18 cellular contexts compared by ENCODE assay signal in genomic region chr12:51242150-51242549, GRCh38. TPM values are rescaled to one million over a fixed set of nuclear protein-coding genes. Genes with fewer than 3 reads are reported as not detected.
DNase-seq lines count a peak whose midpoint lies in the region; ATAC-seq, FAIRE-seq and TF ChIP-seq lines count a peak whose summit lies in the region.
"Had no signal": no experiment of that assay in that cellular context is flagged by ENCODE, and none has a peak within 500 bp of the region (broad histone marks: within the 10 kb centered on the region; RNA-seq: fewer than 3 reads in every experiment).

No MANE protein-coding gene starts in this region.

- H4K5ac ChIP-seq in H1 (ENCODE audit: insufficient read length, low read depth, low read length) = no peak overlapping the region

- H3K27ac ChIP-seq in OCI-LY3 (ENCODE audit: low read length) (peak overlapping the region; percentile 53; the same call in 1 of the 2 replicates), H1 (ENCODE audit: low read depth, low read length) (no peak overlapping the region)
- H3K27ac ChIP-seq: foreskin keratinocyte had no signal

- no peak overlapping the region for H2BK20ac ChIP-seq in H1 (ENCODE audit: low read length)

- H2AFZ ChIP-seq in OCI-LY3 (ENCODE audit: low read depth, low read length) = no peak overlapping the region
- H2AFZ ChIP-seq in H1 (ENCODE audit: low read length) = no peak overlapping the region

- H4K91ac ChIP-seq in H1 (replicated peaks; ENCODE audit: insufficient read length, low read length) = no peak overlapping the region

- H3K4me3 ChIP-seq in OCI-LY3 (ENCODE audit: low read length) (no peak overlapping the region), H1 (ENCODE audit: extremely low read depth in 1 of 4, insufficient read depth in 2 of 4, low read depth in 3 of 4, low read length in 4 of 4) (no peak overlapping the region)
- H3K4me3 ChIP-seq: breast epithelium had no signal

- CTCF ChIA-PET in activated naive CD4-positive, alpha-beta T cell treated with anti-CD3 and anti-CD28 coated beads for 36 hours (lab: Charles Lee) = interaction anchor here (1.1 kb wide), 1 partner anchor 10 kb away, joined by 3 read pairs; no protein-coding TSS in a partner anchor
- CTCF ChIA-PET in H1 (lab: Charles Lee; ENCODE audit: partially characterized antibody) = interaction anchor here (1.8 to 2.4 kb wide), 2 partner anchors 11 to 99 kb away, joined by 5 to 12 read pairs; no protein-coding TSS in a partner anchor

- H3K9me3 ChIP-seq in OCI-LY3 (ENCODE audit: insufficient read depth, low read length) = no peaks in the 10 kb centered on the region
- no peaks in the 10 kb centered on the region for H3K9me3 ChIP-seq in H1 (ENCODE audit: insufficient read depth in 2 of 2, low read depth in 1 of 2, low read length in 1 of 2)
- H3K9me3 ChIP-seq: breast epithelium had no signal

- no peak overlapping the region for H3K14ac ChIP-seq in H1 (ENCODE audit: insufficient read length)

- H2BK5ac ChIP-seq in H1 (ENCODE audit: low read depth, low read length) = 0 out of 2 replicates have a peak overlapping the region, but pooled peaks have one; percentile 46

- H4K20me1 ChIP-seq in OCI-LY3 (ENCODE audit: insufficient read depth, low read length) (0 out of 2 replicates have a peak, but pooled peaks cover 4% of the 10 kb centered on the region), H1 (replicated peaks in 1 of 2; ENCODE audit: control insufficient read depth in 1 of 2, insufficient read depth in 2 of 2, low read length in 2 of 2) (peaks cover 0 to 2% of the 10 kb centered on the region in 2 experiments)

- intact Hi-C loops in activated naive CD4-positive, alpha-beta T cell treated with anti-CD3 and anti-CD28 coated beads for 36 hours (cut with micrococcal nuclease) = no loop called here

- TF ChIP-seq POLR2A in H1 (IDR thresholded peaks at IDR 0.05; ENCODE audit: control extremely low read depth in 1 of 2, low read depth in 2 of 2, low read length in 2 of 2) = no peak

- peak overlapping the region; percentile 75 for H3K27ac Mint-ChIP-seq in activated naive CD4-positive, alpha-beta T cell treated with anti-CD3 and anti-CD28 coated beads, Interleukin-2, amount 50 U/mL, for 24 hours
- H3K27ac Mint-ChIP-seq in activated naive CD4-positive, alpha-beta T cell treated with anti-CD3 and anti-CD28 coated beads for 36 hours = no peak overlapping the region
- peak overlapping the region; percentile 75 for H3K27ac Mint-ChIP-seq in stimulated activated naive B cell treated with anti-CD40 and anti-IgM and Interleukin-4, amounts not matched to agents 10 μg/mL and 1 μg/mL and 100 μg/mL, for 72 hours

- H3K4me2 ChIP-seq in OCI-LY3 (ENCODE audit: low read length) = peak overlapping the region; percentile 17; the same call in 1 of the 2 replicates
- H3K4me2 ChIP-seq in H1 (ENCODE audit: insufficient read depth in 1 of 2, low read depth in 2 of 2, low read length in 2 of 2) = no peak overlapping the region

- H3K4me3 Mint-ChIP-seq in activated naive CD4-positive, alpha-beta T cell treated with anti-CD3 and anti-CD28 coated beads, Interleukin-2, amount 50 U/mL, for 24 hours = peak overlapping the region; percentile 59
- H3K4me3 Mint-ChIP-seq in activated naive CD4-positive, alpha-beta T cell treated with anti-CD3 and anti-CD28 coated beads for 36 hours = no peak overlapping the region
- H3K4me3 Mint-ChIP-seq in stimulated activated naive B cell treated with anti-CD40 and anti-IgM and Interleukin-4, amounts not matched to agents 10 μg/mL and 1 μg/mL and 100 μg/mL, for 72 hours = no peak overlapping the region

- H2AK5ac ChIP-seq in H1 (ENCODE audit: low read depth, low read length) = no peak overlapping the region

- H2BK120ac ChIP-seq in H1 (replicated peaks; ENCODE audit: low read depth, low read length) = no peak overlapping the region

- no peak overlapping the region for H2BK12ac ChIP-seq in H1 (ENCODE audit: low read depth, low read length)

- WGBS in H1 (ENCODE audit: extremely low coverage in 1 of 2, insufficient coverage in 1 of 2, insufficient read length in 1 of 2, insufficient replicate concordance in 2 of 2, low coverage in 1 of 2, low lambda C conversion rate in 2 of 2, missing lambda C conversion rate in 1 of 2), 2 experiments = 86% methylated on average over 7 of the region's 7 CpGs; no CpG with 5 or more reads in 1 of the 2 experiments

- no peaks in the 10 kb centered on the region for H3K27me3 ChIP-seq in OCI-LY3 (ENCODE audit: low read depth, low read length)
- H3K27me3 ChIP-seq in H1 (replicated peaks in 1 of 4; ENCODE audit: control insufficient read depth in 3 of 4, extremely low read depth in 1 of 4, insufficient read depth in 3 of 4, low read length in 3 of 4) = no peaks in the 10 kb centered on the region
- H3K27me3 ChIP-seq: breast epithelium, foreskin keratinocyte had no signal

- no peak overlapping the region for H3K4ac ChIP-seq in H1 (replicated peaks; ENCODE audit: insufficient read length, low read depth, low read length)

- in situ Hi-C loops in KBM-7 (cut with MboI; ENCODE audit: low pct_unique_long_range_greater_than_20kb, low sequenced_read_pairs) = no loop called here

- no peak for ATAC-seq in stimulated activated naive B cell treated with anti-CD40 and anti-IgM and Interleukin-4, amounts not matched to agents 10 μg/mL and 1 μg/mL and 100 μg/mL, for 72 hours (replicated peaks)
- ATAC-seq in GM18511 (IDR thresholded peaks at IDR 0.05; ENCODE audit: unreplicated experiment) = no peak
- ATAC-seq: foreskin keratinocyte had no signal

- H3K4me1 ChIP-seq in OCI-LY3 (ENCODE audit: low read length) (peaks cover 36% of the 10 kb centered on the region), H1 (replicated peaks in 1 of 4; ENCODE audit: control insufficient read depth in 3 of 4, insufficient read depth in 4 of 4, low read length in 3 of 4) (peaks cover 0 to 18% (median 5%) of the 10 kb centered on the region in 4 experiments; a peak in 6 of 7 replicates)
- H3K4me1 ChIP-seq: foreskin keratinocyte had no signal

- no peaks in the 10 kb centered on the region for H3K27me3 Mint-ChIP-seq in activated naive CD4-positive, alpha-beta T cell treated with anti-CD3 and anti-CD28 coated beads, Interleukin-2, amount 50 U/mL, for 24 hours
- H3K27me3 Mint-ChIP-seq in activated naive CD4-positive, alpha-beta T cell treated with anti-CD3 and anti-CD28 coated beads for 36 hours (ENCODE audit: low read depth) = no peaks in the 10 kb centered on the region
- no peaks in the 10 kb centered on the region for H3K27me3 Mint-ChIP-seq in stimulated activated naive B cell treated with anti-CD40 and anti-IgM and Interleukin-4, amounts not matched to agents 10 μg/mL and 1 μg/mL and 100 μg/mL, for 72 hours
- H3K27me3 Mint-ChIP-seq: memory B cell had no signal

- H3K36me3 ChIP-seq in OCI-LY3 (replicated peaks; ENCODE audit: low read depth, low read length) = peaks cover 45% of the 10 kb centered on the region
- H3K36me3 ChIP-seq in H1 (ENCODE audit: control insufficient read depth in 2 of 4, insufficient read depth in 4 of 4, low read length in 3 of 4) = peaks cover 17 to 44% (median 27%) of the 10 kb centered on the region in 4 experiments

- H2BK15ac ChIP-seq in H1 (ENCODE audit: low read length) = no peak overlapping the region

- peaks cover 6% of the 10 kb centered on the region; the same call in 1 of the 2 replicates for H3K79me1 ChIP-seq in H1 (ENCODE audit: low read depth, low read length)

- no peak overlapping the region for H3K56ac ChIP-seq in H1 (replicated peaks; ENCODE audit: insufficient read length, low read depth, low read length)

- peaks cover 72% of the 10 kb centered on the region for H3K4me1 Mint-ChIP-seq in activated naive CD4-positive, alpha-beta T cell treated with anti-CD3 and anti-CD28 coated beads, Interleukin-2, amount 50 U/mL, for 24 hours
- peaks cover 63% of the 10 kb centered on the region for H3K4me1 Mint-ChIP-seq in activated naive CD4-positive, alpha-beta T cell treated with anti-CD3 and anti-CD28 coated beads for 36 hours (ENCODE audit: low read depth)
- H3K4me1 Mint-ChIP-seq in stimulated activated naive B cell treated with anti-CD40 and anti-IgM and Interleukin-4, amounts not matched to agents 10 μg/mL and 1 μg/mL and 100 μg/mL, for 72 hours = peaks cover 42 to 66% of the 10 kb centered on the region in 2 donors

- TF ChIP-seq CTCF in OCI-LY3 (IDR thresholded peaks at IDR 0.05; ENCODE audit: low read depth, low read length) = no peak
- no peak for TF ChIP-seq CTCF in H1 (IDR thresholded peaks at IDR 0.05; ENCODE audit: control extremely low read depth in 1 of 3, insufficient read depth in 1 of 3, low read depth in 1 of 3, low read length in 3 of 3)

- peaks cover 8% of the 10 kb centered on the region for H3K23me2 ChIP-seq in H1 (ENCODE audit: low read depth, low read length)

- no peak overlapping the region for H4K8ac ChIP-seq in H1 (ENCODE audit: extremely low read depth, insufficient read depth, low read length)

- H3K23ac ChIP-seq in H1 (ENCODE audit: insufficient read length) = no peak overlapping the region

- no peak for TF ChIP-seq EP300 in H1 (IDR thresholded peaks at IDR 0.05; ENCODE audit: borderline replicate concordance in 1 of 2, low read depth in 2 of 2, low read length in 2 of 2)

- no peak for TF ChIP-seq RAD21 in H1 (IDR thresholded peaks at IDR 0.05 in 1 of 2, conservative IDR thresholded peaks at IDR 0.05 in 1 of 2; ENCODE audit: low read depth in 2 of 2, low read length in 2 of 2)

- FAIRE-seq in H1 (lab: Jason Lieb, UNC) = no peak
- FAIRE-seq: H54, small intestine had no signal

- H3K9ac ChIP-seq in OCI-LY3 (ENCODE audit: low read length) (no peak overlapping the region), H1 (replicated peaks in 1 of 4; ENCODE audit: extremely low read depth in 1 of 4, low read depth in 3 of 4, low read length in 3 of 4) (no peak overlapping the region)

- H3K36me3 Mint-ChIP-seq in activated naive CD4-positive, alpha-beta T cell treated with anti-CD3 and anti-CD28 coated beads, Interleukin-2, amount 50 U/mL, for 24 hours = peaks cover 16% of the 10 kb centered on the region
- peaks cover 44% of the 10 kb centered on the region for H3K36me3 Mint-ChIP-seq in activated naive CD4-positive, alpha-beta T cell treated with anti-CD3 and anti-CD28 coated beads for 36 hours (ENCODE audit: low read depth)
- peaks cover 43 to 52% of the 10 kb centered on the region in 2 donors for H3K36me3 Mint-ChIP-seq in stimulated activated naive B cell treated with anti-CD40 and anti-IgM and Interleukin-4, amounts not matched to agents 10 μg/mL and 1 μg/mL and 100 μg/mL, for 72 hours

- H3K79me2 ChIP-seq in OCI-LY3 (ENCODE audit: low read length) = peaks cover 17% of the 10 kb centered on the region
- peaks cover 0 to 15% of the 10 kb centered on the region in 2 experiments; a peak in 2 of 4 replicates for H3K79me2 ChIP-seq in H1 (ENCODE audit: control insufficient read depth in 1 of 2, insufficient read depth in 2 of 2, low read length in 2 of 2)

- H3K18ac ChIP-seq in H1 (ENCODE audit: extremely low read depth, low read length) = no peak overlapping the region

- no peaks in the 10 kb centered on the region for H3K9me3 Mint-ChIP-seq in activated naive CD4-positive, alpha-beta T cell treated with anti-CD3 and anti-CD28 coated beads, Interleukin-2, amount 50 U/mL, for 24 hours
- no peaks in the 10 kb centered on the region for H3K9me3 Mint-ChIP-seq in activated naive CD4-positive, alpha-beta T cell treated with anti-CD3 and anti-CD28 coated beads for 36 hours
- no peaks in the 10 kb centered on the region for H3K9me3 Mint-ChIP-seq in stimulated activated naive B cell treated with anti-CD40 and anti-IgM and Interleukin-4, amounts not matched to agents 10 μg/mL and 1 μg/mL and 100 μg/mL, for 72 hours
- H3K9me3 Mint-ChIP-seq: memory B cell had no signal

- POLR2A ChIA-PET in H1 (lab: Charles Lee; ENCODE audit: partially characterized antibody) = interaction anchor here (0.8 to 3.1 kb wide), 5 partner anchors 10 to 159 kb away, joined by 3 to 12 read pairs (median 4); partner anchors contain the start of gene CSRNP2

- no peak for DNase-seq in activated naive CD4-positive, alpha-beta T cell treated with anti-CD3 and anti-CD28 coated beads for 36 hours
- DNase-seq in H1 (ENCODE audit: low read depth in 1 of 2, low spot score in 2 of 2) (no peak), KBM-7 (no peak), SHP77 (lab: John Stamatoyannopoulos, UW) (no peak)
- no peak for DNase-seq in stimulated activated naive B cell treated with anti-CD40 and anti-IgM and Interleukin-4, amounts not matched to agents 10 μg/mL and 1 μg/mL and 100 μg/mL, for 72 hours
- DNase-seq: activated naive CD4-positive, alpha-beta T cell; DMS153; effector memory CD4-positive, alpha-beta T cell; foreskin keratinocyte; NCI-H187 treated with DMSO at 0.1 percent for 48 hours; NCI-H69; small intestine had no signal

RNA-seq across cellular contexts. Expression of gene DAZAP2, which starts 3.5 kb away (rescaled TPM):
- 100 to 1,000 TPM; 106 to 107 TPM for total RNA-seq in activated naive CD4-positive, alpha-beta T cell treated with anti-CD3 and anti-CD28 coated beads for 36 hours
- 24.9 and 27.1 TPM in 2 replicates for total RNA-seq in H1 (2021; fragmentation: NEBNext Ultra II Directional; extraction: Animal tissue kit (Norgen Biotek cat#: 25700))
- polyA plus RNA-seq in H1 (2011; rRNA removed) = 64.7 and 77.2 TPM in 2 replicates
- polyA plus RNA-seq in H1 (2011; cell fraction: cytosol; rRNA removed) = 69.2 TPM
- 73.7 TPM for polyA plus RNA-seq in H1 (2011; cell fraction: nucleus; rRNA removed)
- 29.7 to 51.3 TPM (median 45.2 TPM) in 4 replicates for polyA plus RNA-seq in H1 (2012, experiment 1 of 2)
- polyA plus RNA-seq in H1 (2012, experiment 2 of 2) = 16.9 TPM
- 35.8 TPM for polyA plus RNA-seq in H1 (2013, experiment 1 of 2)
- polyA plus RNA-seq in H1 (2013, experiment 2 of 2) = 33.0 TPM
- polyA minus RNA-seq in H1 (2011; rRNA and poly(A)+ RNA removed) = 63.7 and 86.0 TPM in 2 replicates
- polyA minus RNA-seq in H1 (2011; cell fraction: cytosol; rRNA and poly(A)+ RNA removed) = 24.7 TPM
- polyA minus RNA-seq in H1 (2011; cell fraction: nucleus; rRNA and poly(A)+ RNA removed) = 33.1 TPM

RNA-seq across cellular contexts. Expression of gene POU6F1, which starts 24.3 kb away (rescaled TPM):
- total RNA-seq in activated naive CD4-positive, alpha-beta T cell treated with anti-CD3 and anti-CD28 coated beads for 36 hours = 1 to 10 TPM; 7.8 TPM
- 6.8 and 8.7 TPM in 2 replicates for total RNA-seq in H1 (2021; fragmentation: NEBNext Ultra II Directional; extraction: Animal tissue kit (Norgen Biotek cat#: 25700))
- 5.6 and 7.5 TPM in 2 replicates for polyA plus RNA-seq in H1 (2011; rRNA removed)
- polyA plus RNA-seq in H1 (2011; cell fraction: cytosol; rRNA removed) = 3.4 TPM
- 12.0 TPM for polyA plus RNA-seq in H1 (2011; cell fraction: nucleus; rRNA removed)
- 6.5 to 7.3 TPM (median 7.1 TPM) in 4 replicates for polyA plus RNA-seq in H1 (2012, experiment 1 of 2)
- 21.5 TPM for polyA plus RNA-seq in H1 (2012, experiment 2 of 2)
- polyA plus RNA-seq in H1 (2013, experiment 1 of 2) = 4.2 TPM
- 3.8 TPM for polyA plus RNA-seq in H1 (2013, experiment 2 of 2)
- 3.5 and 5.5 TPM in 2 replicates for polyA minus RNA-seq in H1 (2011; rRNA and poly(A)+ RNA removed)
- polyA minus RNA-seq in H1 (2011; cell fraction: cytosol; rRNA and poly(A)+ RNA removed) = 7.0 TPM
- 7.0 TPM for polyA minus RNA-seq in H1 (2011; cell fraction: nucleus; rRNA and poly(A)+ RNA removed)

RNA-seq across cellular contexts. Expression of gene SMAGP, which starts 28.1 kb away (rescaled TPM):
- 1 to 10 TPM in 1 of 2 experiments, under 1 TPM in 1; 0.54 to 1.2 TPM for total RNA-seq in activated naive CD4-positive, alpha-beta T cell treated with anti-CD3 and anti-CD28 coated beads for 36 hours
- total RNA-seq in H1 (2021; fragmentation: NEBNext Ultra II Directional; extraction: Animal tissue kit (Norgen Biotek cat#: 25700)) = 9.2 and 9.4 TPM in 2 replicates
- polyA plus RNA-seq in H1 (2011; rRNA removed) = 12.7 and 13.9 TPM in 2 replicates
- 12.9 TPM for polyA plus RNA-seq in H1 (2011; cell fraction: cytosol; rRNA removed)
- 8.2 TPM for polyA plus RNA-seq in H1 (2011; cell fraction: nucleus; rRNA removed)
- polyA plus RNA-seq in H1 (2012, experiment 1 of 2) = 9.5 to 11.2 TPM (median 10.4 TPM) in 4 replicates
- 11.1 TPM for polyA plus RNA-seq in H1 (2012, experiment 2 of 2)
- 10.1 TPM for polyA plus RNA-seq in H1 (2013, experiment 1 of 2)
- 11.8 TPM for polyA plus RNA-seq in H1 (2013, experiment 2 of 2)
- 9.9 and 12.0 TPM in 2 replicates for polyA minus RNA-seq in H1 (2011; rRNA and poly(A)+ RNA removed)
- 3.4 TPM for polyA minus RNA-seq in H1 (2011; cell fraction: cytosol; rRNA and poly(A)+ RNA removed)
- 5.0 TPM for polyA minus RNA-seq in H1 (2011; cell fraction: nucleus; rRNA and poly(A)+ RNA removed)
